In genomic region chr2:231100990-231101389, GRCh38 we compare ENCODE assay signal across 28 cellular contexts. TPM values are rescaled to one million over a fixed set of nuclear protein-coding genes. Genes with fewer than 3 reads are reported as not detected.
"Had no signal": no experiment of that assay in that cellular context is flagged by ENCODE, and none has a peak within 500 bp of the region (broad histone marks: within the 10 kb centered on the region; RNA-seq: fewer than 3 reads in every experiment).

No MANE protein-coding gene starts in this region.

- DNase-seq: activated CD4-positive, alpha-beta T cell treated with anti-CD3 and anti-CD28 coated beads for 4 hours; activated CD4-positive, alpha-beta T cell treated with anti-CD3 and anti-CD28 coated beads, Interleukin-2, amount 50 U/mL, for 4 hours; activated effector memory CD4-positive, alpha-beta T cell treated with Interleukin-2 at 50 U/mL for 16 hours; activated naive CD4-positive, alpha-beta T cell treated with Interleukin-2 at 50 U/mL for 16 hours; activated naive CD8-positive, alpha-beta T cell treated with anti-CD3 and anti-CD28 coated beads for 36 hours; activated T-cell treated with anti-CD3 and anti-CD28 coated beads for 4 hours; activated T-cell treated with anti-CD3 and anti-CD28 coated beads, Interleukin-2, amount 50 U/mL, for 72 hours; adrenal gland; aorta; body of pancreas; effector CD8-positive, alpha-beta T cell; erythroblast; gastrocnemius medialis; glutamatergic neuron; islet precursor cell; posterior cingulate gyrus; right cardiac atrium; stimulated activated CD4-positive, alpha-beta T cell treated with anti-CD3 and anti-CD28 coated beads, Interleukin-12 subunit alpha, Interleukin-12 subunit beta, amount 100 ng/mL, for 4 hours; stimulated activated CD4-positive, alpha-beta T cell treated with anti-CD3 and anti-CD28 coated beads, Interleukin-4, amount 100 ng/mL, for 1 hour; substantia nigra; T-helper 9 cell; upper lobe of right lung had no signal

- H3K27ac Mint-ChIP-seq: activated naive CD8-positive, alpha-beta T cell treated with anti-CD3 and anti-CD28 coated beads for 36 hours; activated T-cell treated with anti-CD3 and anti-CD28 coated beads, Interleukin-2, amount 50 U/mL, for 72 hours; natural killer cell treated with Interleukin-12 subunit alpha and Interleukin-12 subunit beta and Interleukin-15 and Interleukin-18, amount 100 ng/mL, for 72 hours; stimulated activated effector memory CD8-positive, alpha-beta T cell treated with anti-CD3 and anti-CD28 coated beads, Interleukin-12 subunit alpha, Interleukin-12 subunit beta, amount 100 ng/mL, for 72 hours; stimulated activated naive CD8-positive, alpha-beta T cell treated with anti-CD3 and anti-CD28 coated beads, Interleukin-15, Interleukin-2, amounts not matched to agents 100 ng/mL and 50 ng/mL, for 24 hours; T-helper 1 cell treated with Interleukin-12 subunit alpha and Interleukin-12 subunit beta and Interleukin-4 antibody, amounts not matched to agents 30 μg/mL and 1 μg/mL, for 36 hours had no signal

- H3K27me3 ChIP-seq: adrenal gland, body of pancreas, gastrocnemius medialis, upper lobe of right lung had no signal

- H3K4me1 ChIP-seq: body of pancreas, gastrocnemius medialis had no signal

- H3K4me3 ChIP-seq: adrenal gland, body of pancreas, gastrocnemius medialis, upper lobe of right lung had no signal

- H3K4me3 Mint-ChIP-seq: activated naive CD8-positive, alpha-beta T cell treated with anti-CD3 and anti-CD28 coated beads for 36 hours; activated T-cell treated with anti-CD3 and anti-CD28 coated beads, Interleukin-2, amount 50 U/mL, for 72 hours; natural killer cell treated with Interleukin-12 subunit alpha and Interleukin-12 subunit beta and Interleukin-15 and Interleukin-18, amount 100 ng/mL, for 72 hours; stimulated activated effector memory CD8-positive, alpha-beta T cell treated with anti-CD3 and anti-CD28 coated beads, Interleukin-12 subunit alpha, Interleukin-12 subunit beta, amount 100 ng/mL, for 72 hours; stimulated activated naive CD8-positive, alpha-beta T cell treated with anti-CD3 and anti-CD28 coated beads, Interleukin-15, Interleukin-2, amounts not matched to agents 100 ng/mL and 50 ng/mL, for 24 hours; T-helper 1 cell treated with Interleukin-12 subunit alpha and Interleukin-12 subunit beta and Interleukin-4 antibody, amounts not matched to agents 30 μg/mL and 1 μg/mL, for 36 hours had no signal

- H3K4me1 Mint-ChIP-seq: stimulated activated effector memory CD8-positive, alpha-beta T cell treated with anti-CD3 and anti-CD28 coated beads, Interleukin-12 subunit alpha, Interleukin-12 subunit beta, amount 100 ng/mL, for 72 hours had no signal

- H3K27ac ChIP-seq: adrenal gland, body of pancreas, upper lobe of right lung, VCaP had no signal

- ATAC-seq: activated T-cell treated with anti-CD3 and anti-CD28 coated beads, Interleukin-2, amount 50 U/mL, for 72 hours; body of pancreas; gastrocnemius medialis; natural killer cell treated with Interleukin-12 subunit alpha and Interleukin-12 subunit beta and Interleukin-15 and Interleukin-18, amount 100 ng/mL, for 72 hours; right cardiac atrium; stimulated activated effector memory CD8-positive, alpha-beta T cell treated with anti-CD3 and anti-CD28 coated beads, Interleukin-12 subunit alpha, Interleukin-12 subunit beta, amount 100 ng/mL, for 72 hours; upper lobe of right lung had no signal

- H3K27me3 Mint-ChIP-seq: activated naive CD8-positive, alpha-beta T cell treated with anti-CD3 and anti-CD28 coated beads for 36 hours; natural killer cell treated with Interleukin-12 subunit alpha and Interleukin-12 subunit beta and Interleukin-15 and Interleukin-18, amount 100 ng/mL, for 72 hours; stimulated activated naive CD8-positive, alpha-beta T cell treated with anti-CD3 and anti-CD28 coated beads, Interleukin-15, Interleukin-2, amounts not matched to agents 100 ng/mL and 50 ng/mL, for 24 hours had no signal

- H3K9me3 ChIP-seq: gastrocnemius medialis had no signal

RNA-seq across cellular contexts. Expression of gene HTR2B, which starts 23.9 kb away (rescaled TPM):
- total RNA-seq: activated naive CD8-positive, alpha-beta T cell treated with anti-CD3 and anti-CD28 coated beads for 36 hours; activated T-cell treated with anti-CD3 and anti-CD28 coated beads, Interleukin-2, amount 50 U/mL, for 72 hours; body of pancreas; natural killer cell treated with Interleukin-12 subunit alpha and Interleukin-12 subunit beta and Interleukin-15 and Interleukin-18, amount 100 ng/mL, for 72 hours had no signal
- polyA plus RNA-seq: mammary epithelial cell had no signal
